ENCODE assay signal across 24 cellular contexts in the genomic region with DNA sequence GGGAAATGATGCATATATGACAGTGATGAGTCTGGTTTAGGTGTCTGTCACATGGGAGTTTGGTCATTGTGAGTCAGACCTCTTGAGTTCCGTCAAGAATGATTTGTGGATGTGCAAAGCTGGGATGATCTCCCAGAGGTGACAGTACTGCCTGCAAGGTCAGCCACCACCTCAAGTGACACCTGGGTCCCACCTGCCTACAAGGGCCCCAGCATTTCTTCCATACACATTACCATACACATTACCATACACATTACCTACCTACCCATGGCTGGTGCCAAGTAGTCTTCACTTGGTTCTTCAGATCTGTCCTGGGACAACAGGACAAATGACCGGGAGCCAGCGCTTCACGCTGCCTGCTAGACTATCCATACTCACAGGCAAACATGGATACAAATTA.
"Had no signal": no experiment of that assay in that cellular context is flagged by ENCODE, and none has a peak within 500 bp of the region (broad histone marks: within the 10 kb centered on the region; RNA-seq: fewer than 3 reads in every experiment).

No MANE protein-coding gene starts in this region.

- DNase-seq: activated CD4-positive, alpha-beta memory T cell treated with anti-CD3 and anti-CD28 coated beads, Interleukin-2, amount 10 ng/mL, durations not matched to agents 7 days and 5 days; activated CD4-positive, alpha-beta T cell treated with anti-CD3 and anti-CD28 coated beads for 36 hours; activated CD4-positive, alpha-beta T cell treated with anti-CD3 and anti-CD28 coated beads, Interleukin-2, amount 50 U/mL, for 1 hour; activated naive CD4-positive, alpha-beta T cell treated with anti-CD3 and anti-CD28 coated beads, Interleukin-2, amount 50 U/mL, for 16 hours; activated naive CD8-positive, alpha-beta T cell treated with anti-CD3 and anti-CD28 coated beads, Interleukin-2, amount 10 ng/mL, durations not matched to agents 7 days and 5 days; activated T-cell treated with anti-CD3 and anti-CD28 coated beads for 4 hours; activated T-cell treated with anti-CD3 and anti-CD28 coated beads, Interleukin-2, amount 50 U/mL, for 48 hours; adrenal gland; anterior cingulate cortex; central memory CD4-positive, alpha-beta T cell; NCI-H1092; NCI-H1417; NCI-H2029; NCI-H2107; NCI-H2171 treated with DMSO at 0.1 percent for 48 hours; NCI-H510A treated with DMSO at 0.1 percent for 48 hours; PC-9; Right ventricle myocardium superior; SJCRH30; SK-N-SH; T-helper 1 cell had no signal

- ATAC-seq: activated CD4-positive, alpha-beta T cell treated with anti-CD3 and anti-CD28 coated beads for 36 hours had no signal

- H3K4me3 ChIP-seq: adrenal gland, breast epithelium, PC-9, SJCRH30 had no signal

- H3K9me3 ChIP-seq: adrenal gland, breast epithelium, SJCRH30, SK-N-SH had no signal

- H3K4me2 ChIP-seq: PC-9, SK-N-SH had no signal

- H3K27ac ChIP-seq: adrenal gland, PC-9, RWPE1, SJCRH30, VCaP had no signal

- H2AFZ ChIP-seq: PC-9 had no signal

- H3K27me3 ChIP-seq: breast epithelium, SJCRH30 had no signal

- H3K36me3 ChIP-seq: adrenal gland, breast epithelium, SJCRH30 had no signal

- H3K9me2 ChIP-seq: SK-N-SH had no signal

- H3K4me1 ChIP-seq: adrenal gland, SJCRH30 had no signal

- H3K9ac ChIP-seq: SK-N-SH had no signal
